Comparison of ENCODE assay signal across 13 cellular contexts in the genomic region with DNA sequence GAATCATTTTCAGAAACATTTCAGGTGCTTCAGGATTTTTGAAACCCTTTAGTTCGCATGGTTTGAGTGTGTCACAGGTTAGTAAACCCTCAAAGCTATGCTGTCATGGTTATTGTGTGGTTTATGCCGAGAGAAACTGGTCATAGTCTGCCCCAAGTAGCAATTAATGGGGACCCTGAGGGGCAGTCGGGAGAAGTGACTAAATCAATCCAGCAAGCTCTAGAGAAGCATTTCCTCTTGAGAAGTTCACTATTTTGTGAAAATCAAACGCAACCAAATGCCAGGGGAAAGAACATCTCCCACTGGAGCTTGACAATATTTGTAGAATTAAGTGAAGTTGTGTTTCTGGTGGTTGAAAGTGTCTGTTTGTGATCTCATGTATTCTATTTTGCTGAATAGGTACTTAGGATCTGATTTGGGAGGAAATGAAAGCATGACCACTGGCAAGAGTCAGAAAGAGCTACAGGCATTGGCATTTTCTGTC.
DNase-seq lines count a peak whose midpoint lies in the region; ATAC-seq, FAIRE-seq and TF ChIP-seq lines count a peak whose summit lies in the region.
"Had no signal": no experiment of that assay in that cellular context is flagged by ENCODE, and none has a peak within 500 bp of the region (broad histone marks: within the 10 kb centered on the region; RNA-seq: fewer than 3 reads in every experiment).

No MANE protein-coding gene starts in this region.

- H3K27me3 Mint-ChIP-seq in activated B cell treated with CpG ODN at 0.5 μM for 24 hours: no peaks in the 10 kb centered on the region

- DNase-seq in GM06990 (ENCODE audit: extremely low read depth, insufficient read length) (peak; percentile 59), activated B cell treated with CpG ODN at 0.5 μM for 24 hours (no peak), NCI-H187 treated with DMSO at 0.1 percent for 48 hours (lab: John Stamatoyannopoulos, UW) (no peak), H54 (ENCODE audit: insufficient read length, low spot score) (no peak), activated gamma-delta T cell (lab: John Stamatoyannopoulos, UW) (no peak), suprapubic skin (ENCODE audit: low spot score in 2 of 2) (no peak)
- DNase-seq: activated naive CD4-positive, alpha-beta T cell treated with anti-CD3 and anti-CD28 coated beads for 36 hours; CD4-positive, alpha-beta memory T cell; HCEC 1CT; T1000 had no signal

- H3K4me3 Mint-ChIP-seq in activated B cell treated with CpG ODN at 0.5 μM for 24 hours: peak overlapping the region; percentile 28
- H3K4me3 Mint-ChIP-seq: activated naive CD4-positive, alpha-beta T cell treated with anti-CD3 and anti-CD28 coated beads for 36 hours; CD4-positive, alpha-beta memory T cell had no signal

- H3K27ac Mint-ChIP-seq in activated B cell treated with CpG ODN at 0.5 μM for 24 hours: peak overlapping the region; percentile 96
- H3K27ac Mint-ChIP-seq: activated naive CD4-positive, alpha-beta T cell treated with anti-CD3 and anti-CD28 coated beads for 36 hours had no signal

- peaks cover 25% of the 10 kb centered on the region for H3K4me1 ChIP-seq in suprapubic skin

- CTCF ChIA-PET in activated B cell treated with CpG ODN at 0.5 μM for 24 hours (lab: Charles Lee): interaction anchor here (0.8 to 4.8 kb wide), 5 partner anchors 39 to 141 kb away, joined by 3 to 27 read pairs (median 3); partner anchors contain the start of gene BACH1

- WGBS in suprapubic skin: 81% methylated on average over 4 of the region's 4 CpGs

- H3K27me3 ChIP-seq in GM06990 (replicated peaks; ENCODE audit: control insufficient read depth, insufficient read depth, low read length) (no peaks in the 10 kb centered on the region), suprapubic skin (no peaks in the 10 kb centered on the region)

- no peaks in the 10 kb centered on the region for H3K9me3 Mint-ChIP-seq in activated B cell treated with CpG ODN at 0.5 μM for 24 hours
- H3K9me3 Mint-ChIP-seq: activated naive CD4-positive, alpha-beta T cell treated with anti-CD3 and anti-CD28 coated beads for 36 hours had no signal

- FAIRE-seq in H54 (lab: Jason Lieb, UNC): no peak

- H3K27ac ChIP-seq in suprapubic skin: no peak overlapping the region

- intact Hi-C loops in activated B cell treated with CpG ODN at 0.5 μM for 24 hours (cut with micrococcal nuclease): no loop called here

- TF ChIP-seq EP300 in suprapubic skin (IDR thresholded peaks at IDR 0.05): no peak

- no peaks in the 10 kb centered on the region for H3K9me3 ChIP-seq in suprapubic skin

- H3K4me3 ChIP-seq in GM06990 (replicated peaks; ENCODE audit: low read depth, low read length) (no peak overlapping the region), suprapubic skin (no peak overlapping the region)
- H3K4me3 ChIP-seq: lung had no signal

- POLR2A ChIA-PET in activated B cell treated with CpG ODN at 0.5 μM for 24 hours (lab: Charles Lee): interaction anchor here (8.5 kb wide), 1 partner anchor 64 kb away, joined by 137 read pairs; the partner anchor contains the start of gene BACH1

- peaks cover 82% of the 10 kb centered on the region for H3K4me1 Mint-ChIP-seq in activated B cell treated with CpG ODN at 0.5 μM for 24 hours

- H3K36me3 ChIP-seq in GM06990 (ENCODE audit: control insufficient read depth, insufficient read depth, low read length) (no peaks in the 10 kb centered on the region), suprapubic skin (no peaks in the 10 kb centered on the region)

- TF ChIP-seq POLR2A in H54 (IDR thresholded peaks at IDR 0.05; ENCODE audit: low read depth, low read length) (no peak), suprapubic skin (IDR thresholded peaks at IDR 0.05) (no peak)

- TF ChIP-seq CTCF in GM06990 (IDR thresholded peaks at IDR 0.05; ENCODE audit: insufficient read depth, low read length, poor library complexity, severe bottlenecking) (no peak), activated B cell treated with CpG ODN at 0.5 μM for 24 hours (IDR thresholded peaks at IDR 0.05) (no peak), suprapubic skin (IDR thresholded peaks at IDR 0.05) (no peak)

- ATAC-seq in GM19397 (IDR thresholded peaks at IDR 0.05; ENCODE audit: unreplicated experiment) (peak; percentile 53), HG03045 (IDR thresholded peaks at IDR 0.05; ENCODE audit: unreplicated experiment) (peak; percentile 49), activated B cell treated with CpG ODN at 0.5 μM for 24 hours (ENCODE audit: low read depth) (no peak)

- no peaks in the 10 kb centered on the region for H3K36me3 Mint-ChIP-seq in activated B cell treated with CpG ODN at 0.5 μM for 24 hours (ENCODE audit: low read depth)
- H3K36me3 Mint-ChIP-seq: CD4-positive, alpha-beta memory T cell had no signal
